In genomic region chr14:102580552-102581110, GRCh38 we compare ENCODE assay signal across 18 cellular contexts. TPM values are rescaled to one million over a fixed set of nuclear protein-coding genes. Genes with fewer than 3 reads are reported as not detected.
A peak's percentile ranks its signal among the peaks of the same experiment; 100 is the strongest.
DNase-seq lines count a peak whose midpoint lies in the region; ATAC-seq and TF ChIP-seq lines count a peak whose summit lies in the region.
"Had no signal": no experiment of that assay in that cellular context is flagged by ENCODE, and none has a peak within 500 bp of the region (broad histone marks: within the 10 kb centered on the region; RNA-seq: fewer than 3 reads in every experiment).

No MANE protein-coding gene starts in this region.

- CTCF ChIA-PET in PC-3 (lab: Charles Lee), result no interaction called here

- H3K27ac Mint-ChIP-seq in stimulated activated effector memory CD8-positive, alpha-beta T cell treated with anti-CD3 and anti-CD28 coated beads, Interleukin-12 subunit alpha, Interleukin-12 subunit beta, amount 100 ng/mL, for 72 hours, result peak overlapping the region; percentile 36
- H3K27ac Mint-ChIP-seq: CD8-positive, alpha-beta memory T cell had no signal

- H3K36me3 Mint-ChIP-seq in stimulated activated effector memory CD8-positive, alpha-beta T cell treated with anti-CD3 and anti-CD28 coated beads, Interleukin-12 subunit alpha, Interleukin-12 subunit beta, amount 100 ng/mL, for 72 hours, result no peaks in the 10 kb centered on the region
- H3K36me3 Mint-ChIP-seq: brain; CD8-positive, alpha-beta memory T cell had no signal

- DNase-seq in PC-3 (peak; percentile 34), epithelial cell of esophagus (ENCODE audit: low read depth) (peak; percentile 41), suprapubic skin (ENCODE audit: low spot score in 2 of 2) (no peak)
- no peak for DNase-seq in stimulated activated effector memory CD8-positive, alpha-beta T cell treated with anti-CD3 and anti-CD28 coated beads, Interleukin-12 subunit alpha, Interleukin-12 subunit beta, amount 100 ng/mL, for 72 hours (ENCODE audit: low spot score in 2 of 2)
- DNase-seq: activated CD4-positive, alpha-beta T cell treated with anti-CD3 and anti-CD28 coated beads, Interleukin-2, amount 50 U/mL, for 4 hours; activated naive CD4-positive, alpha-beta T cell treated with anti-CD3 and anti-CD28 coated beads, Interleukin-2, amount 50 U/mL, for 16 hours; activated T-cell treated with anti-CD3 and anti-CD28 coated beads, Interleukin-2, amount 50 U/mL, for 1 hour; CD8-positive, alpha-beta memory T cell; cortex of kidney; KG1; left ventricle myocardium superior; NCI-H774 had no signal

- H3K36me3 ChIP-seq in DOHH2 (ENCODE audit: control insufficient read depth, low read length) (no peaks in the 10 kb centered on the region), PC-3 (ENCODE audit: low read depth, low read length) (no peaks in the 10 kb centered on the region), suprapubic skin (no peaks in the 10 kb centered on the region)
- H3K36me3 ChIP-seq: gastroesophageal sphincter had no signal

- BruUV-seq in PC-3 (replicated peaks; lab: Mats Ljungman, UMichigan), result no TSS peak

- no peak overlapping the region for H3K4me3 ChIP-seq in DOHH2 (ENCODE audit: low read length)
- no peak overlapping the region for H3K4me3 ChIP-seq in PC-3 (ENCODE audit: low read length)
- no peak overlapping the region for H3K4me3 ChIP-seq in epithelial cell of esophagus (ENCODE audit: low read length)
- no peak overlapping the region for H3K4me3 ChIP-seq in suprapubic skin
- H3K4me3 ChIP-seq: gastroesophageal sphincter had no signal

- H3K9ac ChIP-seq in PC-3 (ENCODE audit: low read length), result no peak overlapping the region

- no peaks in the 10 kb centered on the region for H3K9me3 Mint-ChIP-seq in stimulated activated effector memory CD8-positive, alpha-beta T cell treated with anti-CD3 and anti-CD28 coated beads, Interleukin-12 subunit alpha, Interleukin-12 subunit beta, amount 100 ng/mL, for 72 hours
- H3K9me3 Mint-ChIP-seq: CD8-positive, alpha-beta memory T cell had no signal

- H2AFZ ChIP-seq in PC-3 (ENCODE audit: low read length), result peak overlapping the region; percentile 41; the same call in 1 of the 2 replicates

- H3K4me1 ChIP-seq in DOHH2 (ENCODE audit: control insufficient read depth, low read length), result no peaks in the 10 kb centered on the region
- peaks cover 19% of the 10 kb centered on the region for H3K4me1 ChIP-seq in PC-3 (ENCODE audit: insufficient read depth, low read length)
- H3K4me1 ChIP-seq in suprapubic skin, result peaks cover 2% of the 10 kb centered on the region
- H3K4me1 ChIP-seq: gastroesophageal sphincter had no signal

- H3K79me2 ChIP-seq in DOHH2 (ENCODE audit: control insufficient read depth, low read length) (no peaks in the 10 kb centered on the region), PC-3 (ENCODE audit: low read length) (no peaks in the 10 kb centered on the region)

- H3K27me3 ChIP-seq in DOHH2 (ENCODE audit: control insufficient read depth, low read length) (no peaks in the 10 kb centered on the region), PC-3 (ENCODE audit: low read length) (no peaks in the 10 kb centered on the region), suprapubic skin (no peaks in the 10 kb centered on the region)

- no peaks in the 10 kb centered on the region for H3K9me3 ChIP-seq in DOHH2 (ENCODE audit: control insufficient read depth, insufficient read depth, low read length)
- no peaks in the 10 kb centered on the region for H3K9me3 ChIP-seq in PC-3 (ENCODE audit: low read length)
- no peaks in the 10 kb centered on the region for H3K9me3 ChIP-seq in suprapubic skin
- H3K9me3 ChIP-seq: gastroesophageal sphincter had no signal

- H3F3A ChIP-seq in DOHH2 (ENCODE audit: control insufficient read depth, insufficient read depth) (peaks cover under 1% of the 10 kb centered on the region; the same call in 1 of the 2 replicates), PC-3 (ENCODE audit: low read length, unreplicated experiment) (no peaks in the 10 kb centered on the region)

- no peak overlapping the region for H3K4me3 Mint-ChIP-seq in stimulated activated effector memory CD8-positive, alpha-beta T cell treated with anti-CD3 and anti-CD28 coated beads, Interleukin-12 subunit alpha, Interleukin-12 subunit beta, amount 100 ng/mL, for 72 hours
- H3K4me3 Mint-ChIP-seq: brain; CD8-positive, alpha-beta memory T cell had no signal

- TF ChIP-seq POLR2A in suprapubic skin (IDR thresholded peaks at IDR 0.05), result no peak

- 87% methylated on average over 10 of the region's 10 CpGs for WGBS in suprapubic skin

- H3K4me2 ChIP-seq in DOHH2 (ENCODE audit: low read length) (no peak overlapping the region), PC-3 (ENCODE audit: low read length) (peak overlapping the region; percentile 48; the same call in 1 of the 2 replicates)

- no peak for TF ChIP-seq EP300 in suprapubic skin (IDR thresholded peaks at IDR 0.05)

- H3K9me2 ChIP-seq in DOHH2 (replicated peaks; ENCODE audit: control insufficient read depth, low read length) (no peaks in the 10 kb centered on the region), PC-3 (replicated peaks; ENCODE audit: low read length) (no peaks in the 10 kb centered on the region)

- H4K20me1 ChIP-seq in DOHH2 (ENCODE audit: control insufficient read depth, insufficient read depth, low read depth, low read length), result no peaks in the 10 kb centered on the region
- H4K20me1 ChIP-seq in PC-3 (ENCODE audit: low read length), result no peaks in the 10 kb centered on the region

- intact Hi-C loops in PC-3 (cut with micrococcal nuclease), result no loop called here

- no peaks in the 10 kb centered on the region for H3K4me1 Mint-ChIP-seq in stimulated activated effector memory CD8-positive, alpha-beta T cell treated with anti-CD3 and anti-CD28 coated beads, Interleukin-12 subunit alpha, Interleukin-12 subunit beta, amount 100 ng/mL, for 72 hours
- H3K4me1 Mint-ChIP-seq: CD8-positive, alpha-beta memory T cell had no signal

- POLR2A ChIA-PET in PC-3 (lab: Charles Lee; ENCODE audit: unreplicated experiment), result no interaction called here

- no peak overlapping the region for H3K27ac ChIP-seq in DOHH2 (ENCODE audit: low read depth, low read length)
- H3K27ac ChIP-seq in PC-3 (ENCODE audit: low read length), result no peak overlapping the region; the same call in 1 of the 2 replicates
- no peak overlapping the region for H3K27ac ChIP-seq in suprapubic skin
- H3K27ac ChIP-seq: gastroesophageal sphincter had no signal

- TF ChIP-seq CTCF in DOHH2 (IDR thresholded peaks at IDR 0.05; ENCODE audit: low read depth, low read length, poor library complexity, severe bottlenecking) (peak; percentile 33), PC-3 (conservative IDR thresholded peaks at IDR 0.05; ENCODE audit: low read depth, low read length) (no peak), epithelial cell of esophagus (IDR thresholded peaks at IDR 0.05; ENCODE audit: insufficient read depth, low read depth, low read length, missing control alignments) (no peak), suprapubic skin (IDR thresholded peaks at IDR 0.05) (no peak)

- peak; percentile 41 for ATAC-seq in PC-3
- ATAC-seq in stimulated activated effector memory CD8-positive, alpha-beta T cell treated with anti-CD3 and anti-CD28 coated beads, Interleukin-12 subunit alpha, Interleukin-12 subunit beta, amount 100 ng/mL, for 72 hours, result no peak
- no peak for ATAC-seq in GM21528 (IDR thresholded peaks at IDR 0.05; ENCODE audit: low FRiP score, unreplicated experiment)
- ATAC-seq in HG02571 (IDR thresholded peaks at IDR 0.05; ENCODE audit: unreplicated experiment), result no peak
- ATAC-seq: Panc1 had no signal

RNA-seq across cellular contexts. Expression of gene RCOR1, which starts 11.8 kb away (rescaled TPM):
- total RNA-seq in PC-3 (2014; rRNA removed), result 22.2 and 23.4 TPM in 2 replicates
- total RNA-seq in suprapubic skin, result 10 to 100 TPM; 20.6 to 27.7 (median 24.8) TPM

Comparison
In these comparisons a context has a peak if more than half of its experiments do, and no peak if none do; other contexts are left out.
1. DNase-seq: peak in PC-3 (single experiment) and epithelial cell of esophagus (single experiment); none in stimulated activated effector memory CD8-positive, alpha-beta T cell treated with anti-CD3 and anti-CD28 coated beads, Interleukin-12 subunit alpha, Interleukin-12 subunit beta, amount 100 ng/mL, for 72 hours (0 of 2) and suprapubic skin (0 of 2).